In genomic region chr12:70645494-70646317, GRCh38 we compare ENCODE assay signal across 9 cellular contexts. TPM values are rescaled to one million over a fixed set of nuclear protein-coding genes. Genes with fewer than 3 reads are reported as not detected.
DNase-seq lines count a peak whose midpoint lies in the region; ATAC-seq and TF ChIP-seq lines count a peak whose summit lies in the region.
"Had no signal": no experiment of that assay in that cellular context is flagged by ENCODE, and none has a peak within 500 bp of the region (broad histone marks: within the 10 kb centered on the region; RNA-seq: fewer than 3 reads in every experiment).

No MANE protein-coding gene starts in this region.

- intact Hi-C loops in prostate gland (cut with DNase I): no loop called here

- H3K27ac ChIP-seq in prostate gland: peak overlapping the region; percentile 17 to 31

- H3K4me1 Mint-ChIP-seq in T-helper 2 cell treated with Interferon-gamma antibody and Interleukin-4, amounts not matched to agents 5 μg/mL and 100 μg/mL, for 36 hours (ENCODE audit: low read depth): peaks cover 11% of the 10 kb centered on the region

- no peaks in the 10 kb centered on the region for H3K9me3 ChIP-seq in ES-I3 (ENCODE audit: control insufficient read depth, insufficient read depth, low read length)
- no peaks in the 10 kb centered on the region for H3K9me3 ChIP-seq in prostate gland
- H3K9me3 ChIP-seq: Peyer's patch had no signal

- TF ChIP-seq CTCF in foreskin fibroblast (IDR thresholded peaks at IDR 0.05; ENCODE audit: low read depth, low read length) (no peak), prostate gland (IDR thresholded peaks at IDR 0.05) (no peak)

- H3K9ac ChIP-seq in ES-I3 (ENCODE audit: low read depth, low read length): peak overlapping the region; percentile 29

- no peak for DNase-seq in T-helper 2 cell treated with Interferon-gamma antibody and Interleukin-4, amounts not matched to agents 5 μg/mL and 100 μg/mL, for 36 hours (ENCODE audit: low spot score)
- peak; percentile 86 to 90 for DNase-seq in foreskin fibroblast
- DNase-seq in prostate gland (ENCODE audit: low spot score): peak; percentile 70
- no peak for DNase-seq in activated CD4-positive, CD25-positive, alpha-beta regulatory T cell (lab: John Stamatoyannopoulos, UW)

- WGBS in prostate gland: 8% methylated on average over 10 of the region's 10 CpGs

- H3K9me3 Mint-ChIP-seq in T-helper 2 cell treated with Interferon-gamma antibody and Interleukin-4, amounts not matched to agents 5 μg/mL and 100 μg/mL, for 36 hours: no peaks in the 10 kb centered on the region

- H3K4me1 ChIP-seq in ES-I3 (ENCODE audit: insufficient read depth, low read length): peaks cover 39% of the 10 kb centered on the region
- H3K4me1 ChIP-seq in prostate gland (replicated peaks): peaks cover 21% of the 10 kb centered on the region

- TF ChIP-seq POLR2A in prostate gland (IDR thresholded peaks at IDR 0.05): no peak

- ATAC-seq in HG02885 (IDR thresholded peaks at IDR 0.05; ENCODE audit: poor library complexity, unreplicated experiment): peak; percentile 49
- ATAC-seq in HG03045 (IDR thresholded peaks at IDR 0.05; ENCODE audit: unreplicated experiment): no peak
- no peak for ATAC-seq in GM19324 (IDR thresholded peaks at IDR 0.05; ENCODE audit: low FRiP score, unreplicated experiment)

- no peaks in the 10 kb centered on the region for H3K36me3 ChIP-seq in ES-I3 (ENCODE audit: insufficient read depth, low read length)
- no peaks in the 10 kb centered on the region for H3K36me3 ChIP-seq in prostate gland
- H3K36me3 ChIP-seq: Peyer's patch had no signal

- H3K4me3 Mint-ChIP-seq in T-helper 2 cell treated with Interferon-gamma antibody and Interleukin-4, amounts not matched to agents 5 μg/mL and 100 μg/mL, for 36 hours: peak overlapping the region; percentile 24

- H3K36me3 Mint-ChIP-seq in T-helper 2 cell treated with Interferon-gamma antibody and Interleukin-4, amounts not matched to agents 5 μg/mL and 100 μg/mL, for 36 hours (ENCODE audit: low read depth): no peaks in the 10 kb centered on the region

- H3K27me3 ChIP-seq in prostate gland (replicated peaks; ENCODE audit: insufficient read depth): no peaks in the 10 kb centered on the region
- H3K27me3 ChIP-seq: Peyer's patch had no signal

- peaks cover 12% of the 10 kb centered on the region for H3K27me3 Mint-ChIP-seq in T-helper 2 cell treated with Interferon-gamma antibody and Interleukin-4, amounts not matched to agents 5 μg/mL and 100 μg/mL, for 36 hours (ENCODE audit: low read depth)

- H3K27ac Mint-ChIP-seq in T-helper 2 cell treated with Interferon-gamma antibody and Interleukin-4, amounts not matched to agents 5 μg/mL and 100 μg/mL, for 36 hours: peak overlapping the region; percentile 10

- H3K4me3 ChIP-seq in foreskin fibroblast (ENCODE audit: low read depth in 1 of 2, low read length in 2 of 2) (peak overlapping the region in 1 of 2 donors; percentile 33), prostate gland (no peak overlapping the region)
- H3K4me3 ChIP-seq: Peyer's patch had no signal

RNA-seq across cellular contexts. Expression of gene PTPRB, which starts 8.5 kb away (rescaled TPM):
- total RNA-seq in prostate gland: 10 to 100 TPM; 11.2 to 20.3 TPM

Comparison
In these comparisons a context has a peak if more than half of its experiments do, and no peak if none do; other contexts are left out.
1. DNase-seq: peak in foreskin fibroblast (2 of 2) and prostate gland (single experiment); none in T-helper 2 cell treated with Interferon-gamma antibody and Interleukin-4, amounts not matched to agents 5 μg/mL and 100 μg/mL, for 36 hours (single experiment) and activated CD4-positive, CD25-positive, alpha-beta regulatory T cell (0 of 4).